Comparison of ENCODE assay signal across 9 cellular contexts in genomic region chr9:71793386-71794105, GRCh38. TPM values are rescaled to one million over a fixed set of nuclear protein-coding genes. Genes with fewer than 3 reads are reported as not detected.
DNase-seq lines count a peak whose midpoint lies in the region; ATAC-seq and TF ChIP-seq lines count a peak whose summit lies in the region.
"Had no signal": no experiment of that assay in that cellular context is flagged by ENCODE, and none has a peak within 500 bp of the region (broad histone marks: within the 10 kb centered on the region; RNA-seq: fewer than 3 reads in every experiment).

No MANE protein-coding gene starts in this region.

- H3K27me3 ChIP-seq in sigmoid colon (no peaks in the 10 kb centered on the region), esophagus muscularis mucosa (no peaks in the 10 kb centered on the region)

- H3K4me1 Mint-ChIP-seq in immature natural killer cell, result peaks cover 48 to 62% of the 10 kb centered on the region in 2 donors

- peak overlapping the region; percentile 87 to 98 (median 94) for H3K27ac Mint-ChIP-seq in immature natural killer cell

- TF ChIP-seq POLR2A in sigmoid colon (IDR thresholded peaks at IDR 0.05) (no peak), esophagus muscularis mucosa (IDR thresholded peaks at IDR 0.05; ENCODE audit: low read depth) (no peak)

- H3K27me3 Mint-ChIP-seq in immature natural killer cell (ENCODE audit: low read depth in 3 of 3), result peaks cover 3 to 5% (median 3%) of the 10 kb centered on the region in 3 donors

- H3K4me1 ChIP-seq in sigmoid colon, result no peaks in the 10 kb centered on the region
- H3K4me1 ChIP-seq in esophagus muscularis mucosa, result no peaks in the 10 kb centered on the region

- TF ChIP-seq EP300 in sigmoid colon (IDR thresholded peaks at IDR 0.05), result no peak
- TF ChIP-seq EP300 in esophagus muscularis mucosa (IDR thresholded peaks at IDR 0.05), result no peak

- ATAC-seq in GM21528 (IDR thresholded peaks at IDR 0.05; ENCODE audit: low FRiP score, unreplicated experiment), result peak; percentile 35

- DNase-seq in AG20443 (ENCODE audit: low spot score) (peak; percentile 55), RPMI7951 (ENCODE audit: low read depth) (peak; percentile 52), immature natural killer cell (no peak), putamen (ENCODE audit: low spot score) (no peak), sigmoid colon (no peak), DMS53 treated with DMSO at 0.1 percent for 48 hours (lab: John Stamatoyannopoulos, UW; ENCODE audit: unreplicated experiment) (no peak), esophagus muscularis mucosa (ENCODE audit: extremely low spot score) (no peak)
- DNase-seq: NCI-H187 had no signal

- H3K36me3 Mint-ChIP-seq in immature natural killer cell, result peaks cover 0 to 8% (median 0%) of the 10 kb centered on the region in 3 donors

- H3K4me3 ChIP-seq in sigmoid colon (no peak overlapping the region), esophagus muscularis mucosa (no peak overlapping the region)

- peak overlapping the region in 3 of 5 donors; percentile 21 to 30 (median 21) for H3K4me3 Mint-ChIP-seq in immature natural killer cell

- no peaks in the 10 kb centered on the region for H3K9me3 Mint-ChIP-seq in immature natural killer cell

- intact Hi-C loops in sigmoid colon (cut with DNase I), result no loop called here
- intact Hi-C loops in esophagus muscularis mucosa (cut with DNase I), result no loop called here

- no peak overlapping the region for H3K27ac ChIP-seq in sigmoid colon
- H3K27ac ChIP-seq in esophagus muscularis mucosa (replicated peaks in 1 of 4), result no peak overlapping the region

- no peaks in the 10 kb centered on the region for H3K36me3 ChIP-seq in sigmoid colon
- no peaks in the 10 kb centered on the region for H3K36me3 ChIP-seq in esophagus muscularis mucosa

- no peak for TF ChIP-seq CTCF in sigmoid colon (IDR thresholded peaks at IDR 0.05)
- no peak for TF ChIP-seq CTCF in esophagus muscularis mucosa (IDR thresholded peaks at IDR 0.05)

- WGBS in sigmoid colon, 2 donors, result 81 to 88% methylated on average over 2 of the region's 2 CpGs
- WGBS in esophagus muscularis mucosa, result 91% methylated on average over 2 of the region's 2 CpGs

- H3K9me3 ChIP-seq in sigmoid colon (no peaks in the 10 kb centered on the region), esophagus muscularis mucosa (no peaks in the 10 kb centered on the region)

RNA-seq across cellular contexts. Expression of gene CEMIP2, which starts 25.2 kb away (rescaled TPM):
- total RNA-seq in RPMI7951 (2014; rRNA removed; shearing (Covaris generic)), result 17.2 and 26.3 TPM in 2 replicates
- polyA plus RNA-seq in immature natural killer cell (10 to 100 TPM; 16.9 to 32.7 (median 21.8) TPM), sigmoid colon (10 to 100 TPM; 18.0 to 46.0 (median 28.8) TPM)
- total RNA-seq in sigmoid colon (10 to 100 TPM; 17.9 to 90.4 (median 28.8) TPM), esophagus muscularis mucosa (100 to 1,000 TPM in 1 of 4 donors, 10 to 100 TPM in 3; 18.5 to 144 (median 26.8) TPM)

Comparison
In these comparisons a context has a peak if more than half of its experiments do, and no peak if none do; other contexts are left out.
1. DNase-seq: peak in AG20443 (single experiment) and RPMI7951 (single experiment); none in immature natural killer cell (0 of 3), putamen (single experiment), sigmoid colon (single experiment), DMS53 treated with DMSO at 0.1 percent for 48 hours (single experiment) and esophagus muscularis mucosa (single experiment).